ENCODE assay signal across 8 cellular contexts in the genomic region with DNA sequence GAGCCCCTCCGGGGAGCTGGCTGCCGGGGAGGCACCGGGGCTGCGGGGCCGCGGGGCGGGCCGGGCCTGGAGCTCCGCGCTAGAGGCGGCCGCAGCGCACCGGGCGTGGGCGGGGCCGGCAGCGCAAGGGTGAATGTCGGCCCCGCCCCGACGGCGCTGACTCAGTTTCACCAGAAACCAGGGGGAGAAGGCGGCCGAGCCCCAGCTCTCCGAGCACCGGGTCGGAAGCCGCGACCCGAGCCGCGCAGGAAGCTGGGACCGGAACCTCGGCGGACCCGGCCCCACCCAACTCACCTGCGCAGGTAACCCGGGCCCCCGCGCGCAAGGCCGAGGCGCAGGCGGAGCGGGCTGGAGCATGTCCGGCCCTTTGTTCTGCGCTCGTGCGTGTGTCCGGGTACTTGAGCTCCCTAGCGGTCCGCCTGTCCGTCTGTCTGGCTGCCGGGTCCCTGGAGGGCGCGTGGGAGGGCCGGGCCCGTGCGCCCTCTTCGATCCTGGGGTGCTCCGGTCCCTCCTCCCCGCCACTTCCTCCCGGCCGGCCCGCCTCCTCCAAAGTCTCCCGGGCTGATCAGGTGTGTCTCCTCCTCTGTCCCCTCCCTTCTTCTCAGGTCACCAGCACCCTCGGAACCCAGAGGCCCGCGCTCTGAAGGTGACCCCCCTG. TPM values are rescaled to one million over a fixed set of nuclear protein-coding genes. Genes with fewer than 3 reads are reported as not detected.
A peak's percentile ranks its signal among the peaks of the same experiment; 100 is the strongest.
DNase-seq lines count a peak whose midpoint lies in the region; ATAC-seq lines count a peak whose summit lies in the region.

A gene with protein sequence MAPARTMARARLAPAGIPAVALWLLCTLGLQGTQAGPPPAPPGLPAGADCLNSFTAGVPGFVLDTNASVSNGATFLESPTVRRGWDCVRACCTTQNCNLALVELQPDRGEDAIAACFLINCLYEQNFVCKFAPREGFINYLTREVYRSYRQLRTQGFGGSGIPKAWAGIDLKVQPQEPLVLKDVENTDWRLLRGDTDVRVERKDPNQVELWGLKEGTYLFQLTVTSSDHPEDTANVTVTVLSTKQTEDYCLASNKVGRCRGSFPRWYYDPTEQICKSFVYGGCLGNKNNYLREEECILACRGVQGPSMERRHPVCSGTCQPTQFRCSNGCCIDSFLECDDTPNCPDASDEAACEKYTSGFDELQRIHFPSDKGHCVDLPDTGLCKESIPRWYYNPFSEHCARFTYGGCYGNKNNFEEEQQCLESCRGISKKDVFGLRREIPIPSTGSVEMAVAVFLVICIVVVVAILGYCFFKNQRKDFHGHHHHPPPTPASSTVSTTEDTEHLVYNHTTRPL (plus strand): TSS at position 164 of the 658 bp plus-strand sequence. CDS start 507 bp downstream, outside the sequence.

- ATAC-seq in left cardiac atrium, result peak; percentile 55 to 66
- no peak for ATAC-seq in HG02642 (IDR thresholded peaks at IDR 0.05; ENCODE audit: poor library complexity, unreplicated experiment)
- no peak for ATAC-seq in HG03457 (IDR thresholded peaks at IDR 0.05; ENCODE audit: unreplicated experiment)

- DNase-seq in COLO668 (lab: John Stamatoyannopoulos, UW; ENCODE audit: unreplicated experiment), result peak; percentile 83
- DNase-seq in NCI-H510A (lab: John Stamatoyannopoulos, UW), result peak; percentile 23
- peak; percentile 17 for DNase-seq in activated T-helper 1 cell treated with Interleukin-2 at 50 U/mL for 16 hours (ENCODE audit: low read depth)
- DNase-seq in left cardiac atrium, result peak; percentile 36
- DNase-seq in skeletal muscle cell (ENCODE audit: low read depth), result no peak
- no peak for DNase-seq in SIG-M5 treated with dmso at 0.1 percent for 504 hours (lab: John Stamatoyannopoulos, UW; ENCODE audit: unreplicated experiment)

- intact Hi-C loops in left cardiac atrium (cut with DNase I), result no loop called here

- peak within 1 kb of the TSS; percentile 47 for H3K4me3 ChIP-seq in skeletal muscle cell (ENCODE audit: low read depth, low read length)

RNA-seq across cellular contexts. Expression of the gene that starts here (rescaled TPM):
- 1 to 10 TPM; 1.3 to 1.4 TPM for total RNA-seq in left cardiac atrium

Comparison
In these comparisons a context has a peak if more than half of its experiments do, and no peak if none do; other contexts are left out.
1. DNase-seq: peak in COLO668 (single experiment), NCI-H510A (single experiment), activated T-helper 1 cell treated with Interleukin-2 at 50 U/mL for 16 hours (single experiment) and left cardiac atrium (single experiment); none in skeletal muscle cell (single experiment) and SIG-M5 treated with dmso at 0.1 percent for 504 hours (single experiment).
2. ATAC-seq: peak in left cardiac atrium (2 of 2); none in HG02642 (single experiment) and HG03457 (single experiment).